ENCODE assay signal across 7 cellular contexts in genomic region chr17:9240659-9241370, GRCh38.
DNase-seq lines count a peak whose midpoint lies in the region; TF ChIP-seq lines count a peak whose summit lies in the region.

No MANE protein-coding gene starts in this region.

- H2AFZ ChIP-seq in smooth muscle cell (ENCODE audit: low read depth) (no peak overlapping the region), MM.1S (ENCODE audit: low read length) (no peak overlapping the region)

- peak overlapping the region; percentile 96 for H3K4me2 ChIP-seq in smooth muscle cell
- no peak overlapping the region for H3K4me2 ChIP-seq in MM.1S (ENCODE audit: low read depth, low read length)

- H3K4me1 ChIP-seq in smooth muscle cell (ENCODE audit: low read depth): peaks cover 3% of the 10 kb centered on the region
- H3K4me1 ChIP-seq in MM.1S (ENCODE audit: low read length): no peaks in the 10 kb centered on the region

- peak; percentile 91 for DNase-seq in islet precursor cell
- DNase-seq in smooth muscle cell (lab: John Stamatoyannopoulos, UW; ENCODE audit: unreplicated experiment): peak; percentile 65
- DNase-seq in activated CD4-positive, CD25-positive, alpha-beta regulatory T cell treated with anti-CD3 and anti-CD28 coated beads, Interleukin-2, amount 50 U/mL, for 72 hours: no peak
- no peak for DNase-seq in kidney glomerular epithelial cell (lab: John Stamatoyannopoulos, UW)
- no peak for DNase-seq in MM.1S

- H3K4me3 ChIP-seq in smooth muscle cell (peak overlapping the region; percentile 60), MM.1S (ENCODE audit: low read length) (no peak overlapping the region)

- peaks cover under 1% of the 10 kb centered on the region for H3K36me3 Mint-ChIP-seq in IgD-negative memory B cell
- peaks cover 4% of the 10 kb centered on the region for H3K36me3 Mint-ChIP-seq in brain

- 31% methylated on average over 16 of the region's 17 CpGs for whole genome bisulfite sequencing in smooth muscle cell (ENCODE audit: low lambda C conversion rate)

- H3K9me3 ChIP-seq in smooth muscle cell (replicated peaks; ENCODE audit: low read depth) (no peaks in the 10 kb centered on the region), MM.1S (replicated peaks; ENCODE audit: insufficient read depth, low read length) (no peaks in the 10 kb centered on the region)

- H3K36me3 ChIP-seq in smooth muscle cell (ENCODE audit: low read depth): no peaks in the 10 kb centered on the region
- no peaks in the 10 kb centered on the region for H3K36me3 ChIP-seq in MM.1S (replicated peaks; ENCODE audit: insufficient read depth, low read length)

- H3K9ac ChIP-seq in smooth muscle cell (ENCODE audit: low read depth): peak overlapping the region; percentile 76
- H3K9ac ChIP-seq in MM.1S (ENCODE audit: low read length): no peak overlapping the region

- H3K27me3 ChIP-seq in smooth muscle cell (ENCODE audit: low read depth) (no peaks in the 10 kb centered on the region), MM.1S (replicated peaks; ENCODE audit: insufficient read depth, low read length) (no peaks in the 10 kb centered on the region)

- H3K4me1 Mint-ChIP-seq in IgD-negative memory B cell: peaks cover 1 to 6% (median 4%) of the 10 kb centered on the region in 3 donors
- H3K4me1 Mint-ChIP-seq in brain: peaks cover 60% of the 10 kb centered on the region

- H3K4me3 Mint-ChIP-seq in IgD-negative memory B cell (peak overlapping the region; percentile 57 to 63 (median 62)), brain (peak overlapping the region in 2 of 5 experiments; percentile 48 to 68)

- H3F3A ChIP-seq in smooth muscle cell (ENCODE audit: low read depth) (no peaks in the 10 kb centered on the region), MM.1S (ENCODE audit: insufficient read depth, low read length) (no peaks in the 10 kb centered on the region)

- H3K9me2 ChIP-seq in MM.1S (replicated peaks; ENCODE audit: insufficient read depth, low read length): no peaks in the 10 kb centered on the region

- no peak for TF ChIP-seq CTCF in brain (conservative IDR thresholded peaks at IDR 0.05)
- no peak for TF ChIP-seq CTCF in smooth muscle cell (IDR thresholded peaks at IDR 0.05; ENCODE audit: borderline replicate concordance, insufficient read depth, poor library complexity, severe bottlenecking)
- no peak for TF ChIP-seq CTCF in MM.1S (IDR thresholded peaks at IDR 0.05; ENCODE audit: low read length)

- H3K9me3 Mint-ChIP-seq in IgD-negative memory B cell (no peaks in the 10 kb centered on the region), brain (peaks cover 0 to 2% (median 0%) of the 10 kb centered on the region in 5 experiments)

- H3K27ac Mint-ChIP-seq in IgD-negative memory B cell (peak overlapping the region in 2 of 3 donors; percentile 32 to 47), brain (peak overlapping the region in 4 of 5 experiments; percentile 19 to 92 (median 58))

- no peaks in the 10 kb centered on the region for H4K20me1 ChIP-seq in smooth muscle cell (ENCODE audit: low read depth)
- no peaks in the 10 kb centered on the region for H4K20me1 ChIP-seq in MM.1S (ENCODE audit: insufficient read depth, low read length)

- H3K27ac ChIP-seq in smooth muscle cell (ENCODE audit: low read depth) (peak overlapping the region; percentile 79), MM.1S (ENCODE audit: low read length) (no peak overlapping the region)

- no peaks in the 10 kb centered on the region for H3K79me2 ChIP-seq in smooth muscle cell (ENCODE audit: low read depth)
- H3K79me2 ChIP-seq in MM.1S (ENCODE audit: low read length): no peaks in the 10 kb centered on the region

- H3K27me3 Mint-ChIP-seq in IgD-negative memory B cell (no peaks in the 10 kb centered on the region), brain (no peaks in the 10 kb centered on the region)

Comparison
In these comparisons a context has a peak if more than half of its experiments do, and no peak if none do; other contexts are left out.
1. DNase-seq: peak in islet precursor cell (single experiment) and smooth muscle cell (single experiment); none in activated CD4-positive, CD25-positive, alpha-beta regulatory T cell treated with anti-CD3 and anti-CD28 coated beads, Interleukin-2, amount 50 U/mL, for 72 hours (single experiment), kidney glomerular epithelial cell (single experiment) and MM.1S (single experiment).